In the genomic region with DNA sequence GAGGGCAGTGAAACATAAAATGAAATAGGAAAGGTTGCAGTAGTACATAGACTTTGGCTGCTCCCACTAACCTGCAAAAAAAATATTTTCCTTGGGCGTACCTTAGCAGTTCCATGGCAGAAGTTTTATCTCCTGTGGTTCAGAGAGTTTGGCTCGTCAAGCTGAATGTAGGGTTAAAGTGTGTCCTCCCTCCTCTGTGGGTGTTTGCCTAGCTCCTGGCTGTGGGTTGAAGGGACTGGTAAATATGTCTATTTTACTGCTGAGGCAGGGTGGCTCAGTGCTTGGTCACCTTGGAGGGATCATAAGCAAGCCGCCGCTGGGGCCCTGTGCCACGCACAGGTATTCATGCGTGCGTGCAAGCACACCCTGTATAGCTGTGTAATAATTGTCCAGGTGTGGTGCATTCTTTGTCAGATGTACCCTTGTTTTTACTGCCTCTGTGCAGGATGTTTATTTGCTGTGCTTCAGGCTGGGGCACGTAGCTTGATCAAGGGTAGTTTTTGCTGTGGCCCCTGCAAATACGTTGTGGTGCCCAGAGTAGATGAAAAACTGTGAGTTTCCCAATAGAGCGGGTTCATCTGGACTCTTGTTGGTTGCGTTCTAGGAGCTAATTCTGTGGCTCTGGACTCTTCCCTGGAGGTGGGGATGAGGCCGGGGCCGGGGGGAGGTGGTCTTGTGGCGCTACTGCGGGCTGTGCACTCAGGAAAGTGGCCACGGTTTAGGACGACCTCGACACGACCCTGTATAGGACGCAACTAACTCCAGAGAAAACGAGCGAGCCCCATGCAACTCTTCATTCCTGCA, we compare ENCODE assay signal across 8 cellular contexts. TPM values are rescaled to one million over a fixed set of nuclear protein-coding genes. Genes with fewer than 3 reads are reported as not detected.
DNase-seq lines count a peak whose midpoint lies in the region; TF ChIP-seq lines count a peak whose summit lies in the region.

No MANE protein-coding gene starts in this region.

- H3K4me3 ChIP-seq in KMS-11 (IDR thresholded peaks at IDR 0.05; ENCODE audit: insufficient read depth, low read depth, low read length): no peak overlapping the region
- H3K4me3 ChIP-seq in liver (ENCODE audit: low read depth in 1 of 3, low read length in 3 of 3): peak overlapping the region; percentile 45 to 77 (median 58)
- H3K4me3 ChIP-seq in thymus (ENCODE audit: low read length): peak overlapping the region; percentile 59

- TF ChIP-seq RAD21 in liver (IDR thresholded peaks at IDR 0.05): peak; percentile 38 to 42

- DNase-seq in retina (no peak), occipital lobe (lab: John Stamatoyannopoulos, UW) (no peak), NCI-H2029 (lab: John Stamatoyannopoulos, UW) (no peak)

- no peaks in the 10 kb centered on the region for H3K79me2 ChIP-seq in KMS-11 (ENCODE audit: insufficient read depth, low read depth)

- peak overlapping the region; percentile 49 for H2AFZ ChIP-seq in KMS-11 (ENCODE audit: low read depth)

- peak overlapping the region; percentile 66 for H3K4me2 ChIP-seq in KMS-11

- H3K9ac ChIP-seq in KMS-11 (no peak overlapping the region), liver (ENCODE audit: low read depth in 1 of 2, low read length in 2 of 2) (peak overlapping the region; percentile 71 to 92)

- H3K4me1 ChIP-seq in KMS-11 (ENCODE audit: low read depth, poor library complexity, severe bottlenecking) (peaks cover 4% of the 10 kb centered on the region), liver (ENCODE audit: control insufficient read depth in 4 of 4, insufficient read depth in 4 of 4, low read length in 3 of 4) (peaks cover 6 to 41% (median 30%) of the 10 kb centered on the region in 4 donors), thymus (ENCODE audit: control insufficient read depth, insufficient read depth, low read length) (peaks cover 21% of the 10 kb centered on the region)

- H3K27me3 ChIP-seq in KMS-11 (ENCODE audit: insufficient read depth, low read depth): no peaks in the 10 kb centered on the region
- H3K27me3 ChIP-seq in liver (ENCODE audit: control insufficient read depth in 4 of 4, insufficient read depth in 4 of 4, low read length in 3 of 4): no peaks in the 10 kb centered on the region
- H3K27me3 ChIP-seq in thymus (ENCODE audit: control insufficient read depth, insufficient read depth): no peaks in the 10 kb centered on the region

- TF ChIP-seq CTCF in KMS-11 (conservative IDR thresholded peaks at IDR 0.05; ENCODE audit: low read depth, low read length) (no peak), liver (IDR thresholded peaks at IDR 0.05; ENCODE audit: low read depth, low read length, missing input control) (no peak)

- peak; percentile 30 for TF ChIP-seq POLR2A in GM18526 (IDR thresholded peaks at IDR 0.05; ENCODE audit: extremely low read depth, insufficient read length)

- H3K36me3 ChIP-seq in KMS-11 (ENCODE audit: insufficient read depth) (no peaks in the 10 kb centered on the region), liver (ENCODE audit: control insufficient read depth in 4 of 4, insufficient read depth in 3 of 4, low read depth in 1 of 4, low read length in 3 of 4) (no peaks in the 10 kb centered on the region), thymus (ENCODE audit: control insufficient read depth, insufficient read depth) (no peaks in the 10 kb centered on the region)

- H4K20me1 ChIP-seq in KMS-11 (ENCODE audit: insufficient read depth): no peaks in the 10 kb centered on the region

- H3K9me3 ChIP-seq in liver (ENCODE audit: control insufficient read depth in 4 of 4, low read length in 3 of 4): no peaks in the 10 kb centered on the region
- no peaks in the 10 kb centered on the region for H3K9me3 ChIP-seq in thymus (ENCODE audit: control insufficient read depth)

- WGBS in liver: 11% methylated on average over 22 of the region's 22 CpGs
- 36% methylated on average over 22 of the region's 22 CpGs for WGBS in thymus

- H3K27ac ChIP-seq in KMS-11 (no peak overlapping the region), angular gyrus (ENCODE audit: low read depth, low read length) (peak overlapping the region; percentile 73), liver (ENCODE audit: low read depth in 1 of 2, low read length in 2 of 2) (peak overlapping the region; percentile 95 to 96), thymus (ENCODE audit: low read depth) (peak overlapping the region; percentile 76)

TF ChIP-seq in liver, 16 proteins besides CTCF, POLR2A, EP300 and RAD21:
- TF ChIP-seq MAX (IDR thresholded peaks at IDR 0.05) (peak; percentile 20), HNF4G (IDR thresholded peaks at IDR 0.05) (no peak), SP1 (IDR thresholded peaks at IDR 0.05) (peak; percentile 4), FOXA1 (IDR thresholded peaks at IDR 0.05) (no peak), REST (IDR thresholded peaks at IDR 0.05) (no peak), JUND (IDR thresholded peaks at IDR 0.05) (peak in 1 of 2 donors; percentile 47), HNF4A (conservative IDR thresholded peaks at IDR 0.05) (peak; percentile 56 to 79), NR2F2 (IDR thresholded peaks at IDR 0.05) (no peak), EGR1 (IDR thresholded peaks at IDR 0.05; ENCODE audit: low read depth in 2 of 2) (no peak), FOXA2 (IDR thresholded peaks at IDR 0.05) (peak; percentile 52), RXRA (IDR thresholded peaks at IDR 0.05) (peak; percentile 60 to 90), TAF1 (conservative IDR thresholded peaks at IDR 0.05) (no peak), YY1 (IDR thresholded peaks at IDR 0.05) (peak; percentile 72), GABPA (IDR thresholded peaks at IDR 0.05 in 1 of 2, conservative IDR thresholded peaks at IDR 0.05 in 1 of 2) (no peak)
- TF ChIP-seq, protein P1, sequence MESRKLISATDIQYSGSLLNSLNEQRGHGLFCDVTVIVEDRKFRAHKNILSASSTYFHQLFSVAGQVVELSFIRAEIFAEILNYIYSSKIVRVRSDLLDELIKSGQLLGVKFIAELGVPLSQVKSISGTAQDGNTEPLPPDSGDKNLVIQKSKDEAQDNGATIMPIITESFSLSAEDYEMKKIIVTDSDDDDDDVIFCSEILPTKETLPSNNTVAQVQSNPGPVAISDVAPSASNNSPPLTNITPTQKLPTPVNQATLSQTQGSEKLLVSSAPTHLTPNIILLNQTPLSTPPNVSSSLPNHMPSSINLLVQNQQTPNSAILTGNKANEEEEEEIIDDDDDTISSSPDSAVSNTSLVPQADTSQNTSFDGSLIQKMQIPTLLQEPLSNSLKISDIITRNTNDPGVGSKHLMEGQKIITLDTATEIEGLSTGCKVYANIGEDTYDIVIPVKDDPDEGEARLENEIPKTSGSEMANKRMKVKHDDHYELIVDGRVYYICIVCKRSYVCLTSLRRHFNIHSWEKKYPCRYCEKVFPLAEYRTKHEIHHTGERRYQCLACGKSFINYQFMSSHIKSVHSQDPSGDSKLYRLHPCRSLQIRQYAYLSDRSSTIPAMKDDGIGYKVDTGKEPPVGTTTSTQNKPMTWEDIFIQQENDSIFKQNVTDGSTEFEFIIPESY (IDR thresholded peaks at IDR 0.05): peak; percentile 19

RNA-seq across cellular contexts. Expression of gene SORL1, which starts 0.7 kb away (rescaled TPM):
- total RNA-seq in liver: 100 to 1,000 TPM in 1 of 2 donors, 10 to 100 TPM in 1; 26.9 to 124 TPM
- 10 to 100 TPM; 14.6 to 23.8 TPM for polyA plus RNA-seq in liver
- 7.4 TPM for polyA plus RNA-seq in thymus
- total RNA-seq in occipital lobe: 76.3 TPM
